ENCODE assay signal across 8 cellular contexts in the genomic region with DNA sequence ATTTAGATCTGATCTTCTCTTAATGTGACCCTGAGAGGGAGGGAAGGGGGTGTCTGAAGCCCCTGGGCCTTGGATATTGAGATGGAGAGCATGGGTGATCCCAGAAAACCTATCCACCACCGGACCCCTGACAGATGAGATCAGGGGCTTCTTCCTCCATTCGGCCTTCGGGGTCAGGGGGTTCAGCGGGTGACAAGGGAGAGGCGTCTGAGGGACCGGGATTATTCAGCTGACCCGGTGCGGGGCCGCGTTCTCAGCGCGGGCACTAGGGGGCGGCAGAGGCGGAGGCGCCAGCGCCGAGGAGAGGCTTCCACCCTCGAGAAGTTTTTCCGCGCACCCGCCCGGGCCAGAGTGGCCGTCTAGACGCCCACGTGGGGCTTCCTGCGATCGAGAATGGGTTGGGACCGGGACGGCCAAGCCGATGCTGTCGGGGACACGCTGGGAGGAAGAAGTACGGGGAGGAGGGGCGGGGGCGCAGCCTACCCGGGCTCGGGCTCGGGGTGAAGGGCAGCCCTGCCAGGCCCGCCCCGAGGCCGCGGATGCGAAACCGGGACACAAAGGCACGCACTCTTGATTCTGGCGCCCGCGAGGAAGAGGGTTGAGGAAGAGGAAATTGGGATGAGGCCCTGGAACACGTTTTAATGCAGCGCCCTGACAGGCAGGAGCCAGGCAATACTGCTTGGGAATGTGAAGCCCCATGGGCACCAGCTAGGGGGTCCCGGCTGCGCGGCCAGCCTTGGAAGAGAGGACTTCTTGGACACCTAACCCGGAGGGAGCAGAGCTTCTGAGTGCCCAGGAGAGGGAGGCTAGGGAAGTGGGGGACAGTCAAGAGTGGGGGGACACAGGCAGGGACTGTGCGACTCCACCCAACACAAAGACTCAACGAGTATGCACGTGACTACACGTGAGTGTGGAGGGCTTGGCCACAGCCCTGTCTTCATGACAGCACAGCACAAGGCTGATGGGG. TPM values are rescaled to one million over a fixed set of nuclear protein-coding genes. Genes with fewer than 3 reads are reported as not detected.
A peak's percentile ranks its signal among the peaks of the same experiment; 100 is the strongest.
DNase-seq lines count a peak whose midpoint lies in the region; ATAC-seq and TF ChIP-seq lines count a peak whose summit lies in the region.

No MANE protein-coding gene starts in this region.

- peaks cover 14% of the 10 kb centered on the region for H3K4me1 Mint-ChIP-seq in activated T-helper 2 cell treated with anti-CD3 and anti-CD28 coated beads, Interferon-gamma antibody, Interleukin-2, Interleukin-4, amounts not matched to agents 10 μg/mL and 5 μg/mL and 100 μg/mL, durations not matched to agents 14 hours and 24 hours and 36 hours (ENCODE audit: low read depth)
- H3K4me1 Mint-ChIP-seq in nephron: peaks cover 7% of the 10 kb centered on the region

- intact Hi-C loops in activated T-helper 2 cell treated with anti-CD3 and anti-CD28 coated beads, Interferon-gamma antibody, Interleukin-2, Interleukin-4, amounts not matched to agents 10 μg/mL and 5 μg/mL and 100 μg/mL, durations not matched to agents 14 hours and 24 hours and 36 hours (cut with micrococcal nuclease): loop anchor here (1.0 to 5.0 kb wide), 3 partner anchors 34 to 87 kb away; no protein-coding TSS in a partner anchor

- H3K27me3 Mint-ChIP-seq in activated T-helper 2 cell treated with anti-CD3 and anti-CD28 coated beads, Interferon-gamma antibody, Interleukin-2, Interleukin-4, amounts not matched to agents 10 μg/mL and 5 μg/mL and 100 μg/mL, durations not matched to agents 14 hours and 24 hours and 36 hours (ENCODE audit: low read depth): peaks cover 1% of the 10 kb centered on the region
- peaks cover 14% of the 10 kb centered on the region for H3K27me3 Mint-ChIP-seq in nephron (ENCODE audit: low read depth)

- no peaks in the 10 kb centered on the region for H3K9me3 Mint-ChIP-seq in activated T-helper 2 cell treated with anti-CD3 and anti-CD28 coated beads, Interferon-gamma antibody, Interleukin-2, Interleukin-4, amounts not matched to agents 10 μg/mL and 5 μg/mL and 100 μg/mL, durations not matched to agents 14 hours and 24 hours and 36 hours
- no peaks in the 10 kb centered on the region for H3K9me3 Mint-ChIP-seq in nephron

- peak; percentile 75 for DNase-seq in RKO (ENCODE audit: low spot score)
- peak; percentile 77 for DNase-seq in activated T-helper 2 cell treated with anti-CD3 and anti-CD28 coated beads, Interferon-gamma antibody, Interleukin-2, Interleukin-4, amounts not matched to agents 10 μg/mL and 5 μg/mL and 100 μg/mL, durations not matched to agents 14 hours and 24 hours and 36 hours (ENCODE audit: low spot score)
- DNase-seq in fibroblast of the aortic adventitia (ENCODE audit: low read depth): peak; percentile 54
- DNase-seq in stimulated activated naive CD4-positive, alpha-beta T cell (lab: John Stamatoyannopoulos, UW): peak; percentile 56 to 85 (median 76)

- peak overlapping the region; percentile 59 for H3K4me3 ChIP-seq in fibroblast of the aortic adventitia (ENCODE audit: low read depth, low read length)

- TF ChIP-seq CTCF in GM12872 (IDR thresholded peaks at IDR 0.05; ENCODE audit: insufficient read depth, low read depth, low read length) (peak; percentile 94), fibroblast of the aortic adventitia (IDR thresholded peaks at IDR 0.05; ENCODE audit: insufficient read depth, low read length) (peak; percentile 96), nephron (IDR thresholded peaks at IDR 0.05; ENCODE audit: unreplicated experiment in 3 of 3) (peak; percentile 85 to 89 (median 88))

- H3K4me3 Mint-ChIP-seq in activated T-helper 2 cell treated with anti-CD3 and anti-CD28 coated beads, Interferon-gamma antibody, Interleukin-2, Interleukin-4, amounts not matched to agents 10 μg/mL and 5 μg/mL and 100 μg/mL, durations not matched to agents 14 hours and 24 hours and 36 hours (ENCODE audit: low read depth): peak overlapping the region; percentile 83
- H3K4me3 Mint-ChIP-seq in nephron: peak overlapping the region; percentile 82 to 86 (median 86)

- no peaks in the 10 kb centered on the region for H3K36me3 Mint-ChIP-seq in activated T-helper 2 cell treated with anti-CD3 and anti-CD28 coated beads, Interferon-gamma antibody, Interleukin-2, Interleukin-4, amounts not matched to agents 10 μg/mL and 5 μg/mL and 100 μg/mL, durations not matched to agents 14 hours and 24 hours and 36 hours (ENCODE audit: low read depth)
- H3K36me3 Mint-ChIP-seq in nephron (ENCODE audit: low read depth): no peaks in the 10 kb centered on the region

- ATAC-seq in HG03571 (IDR thresholded peaks at IDR 0.05; ENCODE audit: unreplicated experiment) (peak; percentile 61), GM19023 (IDR thresholded peaks at IDR 0.05; ENCODE audit: unreplicated experiment) (no peak)

- H3K27ac Mint-ChIP-seq in activated T-helper 2 cell treated with anti-CD3 and anti-CD28 coated beads, Interferon-gamma antibody, Interleukin-2, Interleukin-4, amounts not matched to agents 10 μg/mL and 5 μg/mL and 100 μg/mL, durations not matched to agents 14 hours and 24 hours and 36 hours: peak overlapping the region; percentile 80
- peak overlapping the region in 2 of 3 experiments; percentile 66 to 79 for H3K27ac Mint-ChIP-seq in nephron

RNA-seq across cellular contexts. Expression of gene COL11A2, which starts 30.6 kb away (rescaled TPM):
- total RNA-seq in activated T-helper 2 cell treated with anti-CD3 and anti-CD28 coated beads, Interferon-gamma antibody, Interleukin-2, Interleukin-4, amounts not matched to agents 10 μg/mL and 5 μg/mL and 100 μg/mL, durations not matched to agents 14 hours and 24 hours and 36 hours: 0.34 and 0.37 TPM in 2 replicates
- 0.09 and 0.74 TPM in 2 replicates for total RNA-seq in fibroblast of the aortic adventitia (ENCODE audit: low replicate concordance)

RNA-seq across cellular contexts. Expression of gene RXRB, which starts 38.8 kb away (rescaled TPM):
- total RNA-seq in activated T-helper 2 cell treated with anti-CD3 and anti-CD28 coated beads, Interferon-gamma antibody, Interleukin-2, Interleukin-4, amounts not matched to agents 10 μg/mL and 5 μg/mL and 100 μg/mL, durations not matched to agents 14 hours and 24 hours and 36 hours: 47.8 and 50.0 TPM in 2 replicates
- total RNA-seq in fibroblast of the aortic adventitia (ENCODE audit: low replicate concordance): 11.1 and 22.6 TPM in 2 replicates

RNA-seq across cellular contexts. Expression of gene SLC39A7, which starts 39.0 kb away (rescaled TPM):
- 63.8 and 69.6 TPM in 2 replicates for total RNA-seq in activated T-helper 2 cell treated with anti-CD3 and anti-CD28 coated beads, Interferon-gamma antibody, Interleukin-2, Interleukin-4, amounts not matched to agents 10 μg/mL and 5 μg/mL and 100 μg/mL, durations not matched to agents 14 hours and 24 hours and 36 hours
- total RNA-seq in fibroblast of the aortic adventitia (ENCODE audit: low replicate concordance): 71.3 and 121 TPM in 2 replicates

RNA-seq across cellular contexts. Expression of gene HSD17B8, which starts 42.8 kb away (rescaled TPM):
- total RNA-seq in activated T-helper 2 cell treated with anti-CD3 and anti-CD28 coated beads, Interferon-gamma antibody, Interleukin-2, Interleukin-4, amounts not matched to agents 10 μg/mL and 5 μg/mL and 100 μg/mL, durations not matched to agents 14 hours and 24 hours and 36 hours: 14.7 and 18.2 TPM in 2 replicates
- 2.6 and 4.2 TPM in 2 replicates for total RNA-seq in fibroblast of the aortic adventitia (ENCODE audit: low replicate concordance)

RNA-seq across cellular contexts. Expression of gene RING1, which starts 46.7 kb away (rescaled TPM):
- 46.0 and 46.1 TPM in 2 replicates for total RNA-seq in activated T-helper 2 cell treated with anti-CD3 and anti-CD28 coated beads, Interferon-gamma antibody, Interleukin-2, Interleukin-4, amounts not matched to agents 10 μg/mL and 5 μg/mL and 100 μg/mL, durations not matched to agents 14 hours and 24 hours and 36 hours
- total RNA-seq in fibroblast of the aortic adventitia (ENCODE audit: low replicate concordance): 28.9 and 46.9 TPM in 2 replicates
